Comparison of ENCODE assay signal across 8 cellular contexts in genomic region chr7:26500749-26501352, GRCh38.
DNase-seq lines count a peak whose midpoint lies in the region; ATAC-seq and TF ChIP-seq lines count a peak whose summit lies in the region.

No MANE protein-coding gene starts in this region.

- no peak overlapping the region for H2BK5ac ChIP-seq in mesendoderm (ENCODE audit: low read length)

- no peak overlapping the region for H3K56ac ChIP-seq in mesendoderm (ENCODE audit: low read length)

- TF ChIP-seq CTCF in 22Rv1 (IDR thresholded peaks at IDR 0.05) (peak; percentile 85), astrocyte of the cerebellum (IDR thresholded peaks at IDR 0.05; ENCODE audit: low read depth, low read length, missing control alignments) (peak; percentile 55)

- H3K27me3 ChIP-seq in mesendoderm (ENCODE audit: insufficient read depth, low read length, poor library complexity) = no peaks in the 10 kb centered on the region

- no CpG with 5 or more reads among the region's 6 CpGs for WGBS in mesendoderm (ENCODE audit: extremely low coverage, insufficient coverage, low lambda C conversion rate)

- no peak overlapping the region for H3K9ac ChIP-seq in mesendoderm (ENCODE audit: low read length)

- no peak overlapping the region for H3K4ac ChIP-seq in mesendoderm (ENCODE audit: low read depth, low read length)

- H3K79me2 ChIP-seq in mesendoderm (ENCODE audit: control insufficient read depth, insufficient read depth, low read length) = no peaks in the 10 kb centered on the region

- no peak overlapping the region for H3K23ac ChIP-seq in mesendoderm (ENCODE audit: low read length)

- H3K79me1 ChIP-seq in mesendoderm (ENCODE audit: low read length) = no peaks in the 10 kb centered on the region

- in situ Hi-C loops in astrocyte of the cerebellum (cut with HindIII; ENCODE audit: low sequenced_read_pairs) = no loop called here

- H3K4me3 ChIP-seq in astrocyte of the cerebellum (ENCODE audit: low read depth, low read length) (no peak overlapping the region), mesendoderm (ENCODE audit: low read length) (no peak overlapping the region)

- H3K18ac ChIP-seq in mesendoderm (ENCODE audit: low read length) = no peak overlapping the region

- H3K4me2 ChIP-seq in mesendoderm (ENCODE audit: low read length) = no peak overlapping the region

- no peak overlapping the region for H2BK15ac ChIP-seq in mesendoderm (replicated peaks; ENCODE audit: low read depth)

- H3K4me1 ChIP-seq in mesendoderm (ENCODE audit: control insufficient read depth, low read depth, low read length) = no peaks in the 10 kb centered on the region

- no peak overlapping the region for H2BK120ac ChIP-seq in mesendoderm (ENCODE audit: low read depth, low read length)

- no peaks in the 10 kb centered on the region for H3K36me3 ChIP-seq in mesendoderm (ENCODE audit: control insufficient read depth, insufficient read depth, low read length)

- DNase-seq in GM04504 (ENCODE audit: low read depth) (peak; percentile 17), NCI-H146 treated with DMSO at 0.1 percent for 48 hours (lab: John Stamatoyannopoulos, UW; ENCODE audit: unreplicated experiment) (peak; percentile 65), astrocyte of the cerebellum (ENCODE audit: low read depth) (no peak), mesendoderm (peak; percentile 30)
- DNase-seq in stimulated activated CD4-positive, alpha-beta T cell treated with anti-CD3 and anti-CD28 coated beads, Interleukin-2, amount 100 ng/mL, for 48 hours = no peak

- H2AK5ac ChIP-seq in mesendoderm (ENCODE audit: low read length) = no peak overlapping the region

- no peak overlapping the region for H4K8ac ChIP-seq in mesendoderm (ENCODE audit: low read depth, low read length)

- H4K5ac ChIP-seq in mesendoderm (ENCODE audit: low read length) = no peak overlapping the region

- ATAC-seq in GM21528 (IDR thresholded peaks at IDR 0.05; ENCODE audit: low FRiP score, unreplicated experiment) = no peak
- ATAC-seq in GM18858 (IDR thresholded peaks at IDR 0.05; ENCODE audit: unreplicated experiment) = no peak

- H3K27ac ChIP-seq in 22Rv1 (no peak overlapping the region), mesendoderm (ENCODE audit: low read depth, low read length) (no peak overlapping the region)

Comparison
In these comparisons a context has a peak if more than half of its experiments do, and no peak if none do; other contexts are left out.
1. DNase-seq: peak in GM04504 (single experiment), NCI-H146 treated with DMSO at 0.1 percent for 48 hours (single experiment) and mesendoderm (single experiment); none in astrocyte of the cerebellum (single experiment) and stimulated activated CD4-positive, alpha-beta T cell treated with anti-CD3 and anti-CD28 coated beads, Interleukin-2, amount 100 ng/mL, for 48 hours (0 of 2).